ENCODE assay signal across 1 cellular context in the genomic region with DNA sequence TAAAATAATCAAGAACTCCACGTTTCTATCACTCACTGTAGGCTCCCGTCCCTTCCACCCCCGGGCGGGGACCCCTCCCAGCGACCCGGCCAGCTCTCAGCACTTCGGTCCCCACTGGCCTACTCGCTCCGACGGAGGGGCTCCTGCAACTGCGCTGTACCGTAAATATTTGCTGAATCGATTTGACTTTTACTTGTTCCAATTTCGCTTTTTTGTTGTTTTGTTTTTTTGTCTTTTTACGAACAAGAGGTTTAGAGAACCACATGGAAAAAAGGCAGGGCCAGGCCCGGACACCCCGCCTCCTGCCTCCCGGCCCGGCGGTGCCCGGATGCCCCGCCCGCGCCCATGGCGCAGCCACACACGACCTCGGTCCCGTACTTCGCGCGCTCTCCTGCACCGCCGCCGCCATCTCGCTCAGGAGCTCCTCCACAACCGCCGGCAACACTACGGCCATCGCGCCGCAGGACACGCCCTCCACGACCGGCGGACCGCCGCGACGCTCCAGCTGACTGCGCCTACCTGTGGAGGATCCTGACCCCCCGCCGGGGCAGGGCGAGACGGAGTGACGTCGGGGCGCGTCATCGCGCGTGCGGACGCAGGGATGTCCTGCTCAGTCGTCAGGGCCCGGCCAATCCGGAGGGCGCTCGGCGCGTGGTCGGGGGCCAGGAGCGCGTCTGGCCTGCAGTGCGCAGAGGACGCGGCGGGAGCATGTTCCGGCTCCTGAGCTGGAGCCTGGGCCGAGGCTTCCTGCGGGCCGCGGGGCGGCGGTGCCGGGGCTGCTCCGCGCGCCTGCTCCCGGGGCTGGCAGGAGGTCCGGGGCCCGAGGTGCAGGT.
TF ChIP-seq lines count a peak whose summit lies in the region.

A gene with protein sequence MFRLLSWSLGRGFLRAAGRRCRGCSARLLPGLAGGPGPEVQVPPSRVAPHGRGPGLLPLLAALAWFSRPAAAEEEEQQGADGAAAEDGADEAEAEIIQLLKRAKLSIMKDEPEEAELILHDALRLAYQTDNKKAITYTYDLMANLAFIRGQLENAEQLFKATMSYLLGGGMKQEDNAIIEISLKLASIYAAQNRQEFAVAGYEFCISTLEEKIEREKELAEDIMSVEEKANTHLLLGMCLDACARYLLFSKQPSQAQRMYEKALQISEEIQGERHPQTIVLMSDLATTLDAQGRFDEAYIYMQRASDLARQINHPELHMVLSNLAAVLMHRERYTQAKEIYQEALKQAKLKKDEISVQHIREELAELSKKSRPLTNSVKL (plus strand): TSS at position 684 of the 833 bp plus-strand sequence. CDS start 25 bp downstream, at position 709.
A gene with protein sequence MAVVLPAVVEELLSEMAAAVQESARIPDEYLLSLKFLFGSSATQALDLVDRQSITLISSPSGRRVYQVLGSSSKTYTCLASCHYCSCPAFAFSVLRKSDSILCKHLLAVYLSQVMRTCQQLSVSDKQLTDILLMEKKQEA (minus strand): TSS at position 564 of the 833 bp plus-strand sequence. CDS start 110 bp downstream, at position 454.

TF ChIP-seq in WTC11, 78 proteins besides CTCF, POLR2A, EP300 and RAD21 (continued from another document):
- TF ChIP-seq, protein P1, sequence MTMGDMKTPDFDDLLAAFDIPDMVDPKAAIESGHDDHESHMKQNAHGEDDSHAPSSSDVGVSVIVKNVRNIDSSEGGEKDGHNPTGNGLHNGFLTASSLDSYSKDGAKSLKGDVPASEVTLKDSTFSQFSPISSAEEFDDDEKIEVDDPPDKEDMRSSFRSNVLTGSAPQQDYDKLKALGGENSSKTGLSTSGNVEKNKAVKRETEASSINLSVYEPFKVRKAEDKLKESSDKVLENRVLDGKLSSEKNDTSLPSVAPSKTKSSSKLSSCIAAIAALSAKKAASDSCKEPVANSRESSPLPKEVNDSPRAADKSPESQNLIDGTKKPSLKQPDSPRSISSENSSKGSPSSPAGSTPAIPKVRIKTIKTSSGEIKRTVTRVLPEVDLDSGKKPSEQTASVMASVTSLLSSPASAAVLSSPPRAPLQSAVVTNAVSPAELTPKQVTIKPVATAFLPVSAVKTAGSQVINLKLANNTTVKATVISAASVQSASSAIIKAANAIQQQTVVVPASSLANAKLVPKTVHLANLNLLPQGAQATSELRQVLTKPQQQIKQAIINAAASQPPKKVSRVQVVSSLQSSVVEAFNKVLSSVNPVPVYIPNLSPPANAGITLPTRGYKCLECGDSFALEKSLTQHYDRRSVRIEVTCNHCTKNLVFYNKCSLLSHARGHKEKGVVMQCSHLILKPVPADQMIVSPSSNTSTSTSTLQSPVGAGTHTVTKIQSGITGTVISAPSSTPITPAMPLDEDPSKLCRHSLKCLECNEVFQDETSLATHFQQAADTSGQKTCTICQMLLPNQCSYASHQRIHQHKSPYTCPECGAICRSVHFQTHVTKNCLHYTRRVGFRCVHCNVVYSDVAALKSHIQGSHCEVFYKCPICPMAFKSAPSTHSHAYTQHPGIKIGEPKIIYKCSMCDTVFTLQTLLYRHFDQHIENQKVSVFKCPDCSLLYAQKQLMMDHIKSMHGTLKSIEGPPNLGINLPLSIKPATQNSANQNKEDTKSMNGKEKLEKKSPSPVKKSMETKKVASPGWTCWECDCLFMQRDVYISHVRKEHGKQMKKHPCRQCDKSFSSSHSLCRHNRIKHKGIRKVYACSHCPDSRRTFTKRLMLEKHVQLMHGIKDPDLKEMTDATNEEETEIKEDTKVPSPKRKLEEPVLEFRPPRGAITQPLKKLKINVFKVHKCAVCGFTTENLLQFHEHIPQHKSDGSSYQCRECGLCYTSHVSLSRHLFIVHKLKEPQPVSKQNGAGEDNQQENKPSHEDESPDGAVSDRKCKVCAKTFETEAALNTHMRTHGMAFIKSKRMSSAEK (CRISPR knock-in tag; IDR thresholded peaks at IDR 0.05; ENCODE audit: borderline replicate concordance) = no peak
- peak; percentile 67; the same call in 1 of the 2 replicates for TF ChIP-seq ZNF423 (CRISPR knock-in tag; IDR thresholded peaks at IDR 0.05)
- TF ChIP-seq, protein P2, sequence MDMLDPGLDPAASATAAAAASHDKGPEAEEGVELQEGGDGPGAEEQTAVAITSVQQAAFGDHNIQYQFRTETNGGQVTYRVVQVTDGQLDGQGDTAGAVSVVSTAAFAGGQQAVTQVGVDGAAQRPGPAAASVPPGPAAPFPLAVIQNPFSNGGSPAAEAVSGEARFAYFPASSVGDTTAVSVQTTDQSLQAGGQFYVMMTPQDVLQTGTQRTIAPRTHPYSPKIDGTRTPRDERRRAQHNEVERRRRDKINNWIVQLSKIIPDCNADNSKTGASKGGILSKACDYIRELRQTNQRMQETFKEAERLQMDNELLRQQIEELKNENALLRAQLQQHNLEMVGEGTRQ (CRISPR knock-in tag; IDR thresholded peaks at IDR 0.05) = peak; percentile 52; the same call in 1 of the 2 replicates
- peak; percentile 96 for TF ChIP-seq CREM (CRISPR knock-in tag; IDR thresholded peaks at IDR 0.05)
- no peak; the same call in none of the 2 replicates for TF ChIP-seq GABPB1 (CRISPR knock-in tag; IDR thresholded peaks at IDR 0.05)
- peak; percentile 85; the same call in 1 of the 2 replicates for TF ChIP-seq KAT7 (CRISPR knock-in tag; IDR thresholded peaks at IDR 0.05; ENCODE audit: borderline replicate concordance)
- TF ChIP-seq, protein P3, sequence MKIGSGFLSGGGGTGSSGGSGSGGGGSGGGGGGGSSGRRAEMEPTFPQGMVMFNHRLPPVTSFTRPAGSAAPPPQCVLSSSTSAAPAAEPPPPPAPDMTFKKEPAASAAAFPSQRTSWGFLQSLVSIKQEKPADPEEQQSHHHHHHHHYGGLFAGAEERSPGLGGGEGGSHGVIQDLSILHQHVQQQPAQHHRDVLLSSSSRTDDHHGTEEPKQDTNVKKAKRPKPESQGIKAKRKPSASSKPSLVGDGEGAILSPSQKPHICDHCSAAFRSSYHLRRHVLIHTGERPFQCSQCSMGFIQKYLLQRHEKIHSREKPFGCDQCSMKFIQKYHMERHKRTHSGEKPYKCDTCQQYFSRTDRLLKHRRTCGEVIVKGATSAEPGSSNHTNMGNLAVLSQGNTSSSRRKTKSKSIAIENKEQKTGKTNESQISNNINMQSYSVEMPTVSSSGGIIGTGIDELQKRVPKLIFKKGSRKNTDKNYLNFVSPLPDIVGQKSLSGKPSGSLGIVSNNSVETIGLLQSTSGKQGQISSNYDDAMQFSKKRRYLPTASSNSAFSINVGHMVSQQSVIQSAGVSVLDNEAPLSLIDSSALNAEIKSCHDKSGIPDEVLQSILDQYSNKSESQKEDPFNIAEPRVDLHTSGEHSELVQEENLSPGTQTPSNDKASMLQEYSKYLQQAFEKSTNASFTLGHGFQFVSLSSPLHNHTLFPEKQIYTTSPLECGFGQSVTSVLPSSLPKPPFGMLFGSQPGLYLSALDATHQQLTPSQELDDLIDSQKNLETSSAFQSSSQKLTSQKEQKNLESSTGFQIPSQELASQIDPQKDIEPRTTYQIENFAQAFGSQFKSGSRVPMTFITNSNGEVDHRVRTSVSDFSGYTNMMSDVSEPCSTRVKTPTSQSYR (CRISPR knock-in tag; IDR thresholded peaks at IDR 0.05) = peak; percentile 81; the same call in 1 of the 2 replicates
- no peak for TF ChIP-seq ZNF219 (CRISPR knock-in tag; IDR thresholded peaks at IDR 0.05; ENCODE audit: borderline replicate concordance)
- 0 out of 2 replicates have a peak, but pooled peaks have one; percentile 79 for TF ChIP-seq SMAD3 (CRISPR knock-in tag; IDR thresholded peaks at IDR 0.05; ENCODE audit: borderline replicate concordance)
- TF ChIP-seq IRF2 (CRISPR knock-in tag; IDR thresholded peaks at IDR 0.05; ENCODE audit: borderline replicate concordance, low read depth) = no peak
- peak; percentile 94; the same call in 1 of the 2 replicates for TF ChIP-seq MYBL2 (CRISPR knock-in tag; IDR thresholded peaks at IDR 0.05)
- TF ChIP-seq ESRRA (CRISPR knock-in tag; IDR thresholded peaks at IDR 0.05; ENCODE audit: borderline replicate concordance) = peak; percentile 77
- TF ChIP-seq GRHL2 (CRISPR knock-in tag; IDR thresholded peaks at IDR 0.05; ENCODE audit: insufficient replicate concordance, severe bottlenecking) = no peak
- TF ChIP-seq, protein P4, sequence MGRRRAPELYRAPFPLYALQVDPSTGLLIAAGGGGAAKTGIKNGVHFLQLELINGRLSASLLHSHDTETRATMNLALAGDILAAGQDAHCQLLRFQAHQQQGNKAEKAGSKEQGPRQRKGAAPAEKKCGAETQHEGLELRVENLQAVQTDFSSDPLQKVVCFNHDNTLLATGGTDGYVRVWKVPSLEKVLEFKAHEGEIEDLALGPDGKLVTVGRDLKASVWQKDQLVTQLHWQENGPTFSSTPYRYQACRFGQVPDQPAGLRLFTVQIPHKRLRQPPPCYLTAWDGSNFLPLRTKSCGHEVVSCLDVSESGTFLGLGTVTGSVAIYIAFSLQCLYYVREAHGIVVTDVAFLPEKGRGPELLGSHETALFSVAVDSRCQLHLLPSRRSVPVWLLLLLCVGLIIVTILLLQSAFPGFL (CRISPR knock-in tag; IDR thresholded peaks at IDR 0.05; ENCODE audit: borderline replicate concordance) = no peak
- peak; percentile 95 for TF ChIP-seq TEAD1 (CRISPR knock-in tag; IDR thresholded peaks at IDR 0.05)
- no peak for TF ChIP-seq MXD4 (CRISPR knock-in tag; IDR thresholded peaks at IDR 0.05; ENCODE audit: borderline replicate concordance)
- no peak for TF ChIP-seq OVOL2 (CRISPR knock-in tag; IDR thresholded peaks at IDR 0.05; ENCODE audit: borderline replicate concordance)
- TF ChIP-seq, protein P5, sequence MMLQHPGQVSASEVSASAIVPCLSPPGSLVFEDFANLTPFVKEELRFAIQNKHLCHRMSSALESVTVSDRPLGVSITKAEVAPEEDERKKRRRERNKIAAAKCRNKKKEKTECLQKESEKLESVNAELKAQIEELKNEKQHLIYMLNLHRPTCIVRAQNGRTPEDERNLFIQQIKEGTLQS (CRISPR knock-in tag; conservative IDR thresholded peaks at IDR 0.05) = no peak
- TF ChIP-seq HMGA2 (CRISPR knock-in tag; IDR thresholded peaks at IDR 0.05) = no peak
- TF ChIP-seq NFYB (CRISPR knock-in tag; conservative IDR thresholded peaks at IDR 0.05; ENCODE audit: low read depth) = peak; percentile 69
